Comparison of ENCODE assay signal across 15 cellular contexts in genomic region chr2:23626701-23627181, GRCh38.
DNase-seq lines count a peak whose midpoint lies in the region; FAIRE-seq and TF ChIP-seq lines count a peak whose summit lies in the region.
"Had no signal": no experiment of that assay in that cellular context is flagged by ENCODE, and none has a peak within 500 bp of the region (broad histone marks: within the 10 kb centered on the region; RNA-seq: fewer than 3 reads in every experiment).

No MANE protein-coding gene starts in this region.

- peak overlapping the region; percentile 39; the same call in 1 of the 2 replicates for H2BK12ac ChIP-seq in H1 (ENCODE audit: low read depth, low read length)

- no peak overlapping the region for H3K14ac ChIP-seq in H1 (ENCODE audit: insufficient read length)

- no peak overlapping the region for H2BK120ac ChIP-seq in H1 (replicated peaks; ENCODE audit: low read depth, low read length)

- no peak for TF ChIP-seq EP300 in H1 (IDR thresholded peaks at IDR 0.05; ENCODE audit: borderline replicate concordance in 1 of 2, low read depth in 2 of 2, low read length in 2 of 2)

- H4K20me1 ChIP-seq in H1 (replicated peaks in 1 of 2; ENCODE audit: control insufficient read depth in 1 of 2, insufficient read depth in 2 of 2, low read length in 2 of 2) (no peaks in the 10 kb centered on the region), GM23248 (ENCODE audit: insufficient read depth) (no peaks in the 10 kb centered on the region), Karpas-422 (ENCODE audit: insufficient read depth, low read depth, low read length) (no peaks in the 10 kb centered on the region)

- POLR2A ChIA-PET in HEK293 (lab: Yijun Ruan, JAX): no interaction called here
- POLR2A ChIA-PET in H1 (lab: Charles Lee; ENCODE audit: partially characterized antibody): interaction anchor here (0.9 kb wide), 1 partner anchor 31 kb away, joined by 4 read pairs; no protein-coding TSS in a partner anchor

- H2AFZ ChIP-seq in H1 (ENCODE audit: low read length) (no peak overlapping the region), GM23248 (no peak overlapping the region), Karpas-422 (ENCODE audit: low read length) (no peak overlapping the region)

- no peaks in the 10 kb centered on the region for H3F3A ChIP-seq in GM23248 (ENCODE audit: insufficient read depth)

- H3K79me1 ChIP-seq in H1 (ENCODE audit: low read depth, low read length): no peaks in the 10 kb centered on the region

- in situ Hi-C loops in GM23248 (cut with MboI): no loop called here

- no peak for FAIRE-seq in H1 (lab: Jason Lieb, UNC)

- no peaks in the 10 kb centered on the region for H3K79me2 ChIP-seq in H1 (ENCODE audit: control insufficient read depth in 1 of 2, insufficient read depth in 2 of 2, low read length in 2 of 2)
- H3K79me2 ChIP-seq in GM23248 (ENCODE audit: insufficient read depth): no peaks in the 10 kb centered on the region
- H3K79me2 ChIP-seq in Karpas-422 (ENCODE audit: low read length): no peaks in the 10 kb centered on the region

- no peaks in the 10 kb centered on the region; the same call in 1 of the 2 replicates for H3K9me3 ChIP-seq in HEK293 (ENCODE audit: control insufficient read depth, insufficient read depth, low read depth, low read length)
- H3K9me3 ChIP-seq in H1 (ENCODE audit: insufficient read depth in 2 of 2, low read depth in 1 of 2, low read length in 1 of 2): peaks cover 0 to 8% of the 10 kb centered on the region in 2 experiments; a peak in 2 of 4 replicates
- H3K9me3 ChIP-seq in spleen: peaks cover 0 to 18% (median 10%) of the 10 kb centered on the region in 8 donors
- H3K9me3 ChIP-seq in GM23248 (ENCODE audit: low read depth): no peaks in the 10 kb centered on the region
- H3K9me3 ChIP-seq in Karpas-422 (ENCODE audit: low read length): peaks cover 6% of the 10 kb centered on the region

- H4K5ac ChIP-seq in H1 (ENCODE audit: insufficient read length, low read depth, low read length): no peak overlapping the region

- intact Hi-C loops in spleen (cut with DNase I; ENCODE audit: low total_unique reads): no loop called here

- no peak overlapping the region for H3K4ac ChIP-seq in H1 (replicated peaks; ENCODE audit: insufficient read length, low read depth, low read length)

- H2BK15ac ChIP-seq in H1 (ENCODE audit: low read length): no peak overlapping the region

- H3K27me3 ChIP-seq in H1 (replicated peaks in 1 of 4; ENCODE audit: control insufficient read depth in 3 of 4, extremely low read depth in 1 of 4, insufficient read depth in 3 of 4, low read length in 3 of 4) (no peaks in the 10 kb centered on the region; a peak in 1 of 7 replicates), spleen (replicated peaks in 1 of 7) (no peaks in the 10 kb centered on the region), GM23248 (replicated peaks; ENCODE audit: insufficient read depth) (no peaks in the 10 kb centered on the region), Karpas-422 (ENCODE audit: low read length) (no peaks in the 10 kb centered on the region; the same call in 1 of the 2 replicates)

- no peak overlapping the region for H2BK20ac ChIP-seq in H1 (ENCODE audit: low read length)

- no peak overlapping the region for H4K8ac ChIP-seq in H1 (ENCODE audit: extremely low read depth, insufficient read depth, low read length)

- TF ChIP-seq POLR2A in H1 (IDR thresholded peaks at IDR 0.05; ENCODE audit: control extremely low read depth in 1 of 2, low read depth in 2 of 2, low read length in 2 of 2) (no peak), spleen (IDR thresholded peaks at IDR 0.05) (no peak)

- CTCF ChIA-PET in HEK293 (lab: Yijun Ruan, JAX) (interaction anchor here (0.5 kb wide), 1 partner anchor 713 kb away, joined by 3 read pairs; no protein-coding TSS in a partner anchor), H1 (lab: Charles Lee; ENCODE audit: partially characterized antibody) (interaction anchor here (0.9 to 8.8 kb wide), 10 partner anchors 10 to 60 kb away, joined by 3 to 148 read pairs (median 4); no protein-coding TSS in a partner anchor)

- H3K4me1 ChIP-seq in HEK293 (ENCODE audit: control insufficient read depth, insufficient read depth, low read length): no peaks in the 10 kb centered on the region
- H3K4me1 ChIP-seq in H1 (replicated peaks in 1 of 4; ENCODE audit: control insufficient read depth in 3 of 4, insufficient read depth in 4 of 4, low read length in 3 of 4): peaks cover 0 to 3% (median 0%) of the 10 kb centered on the region in 4 experiments; a peak in 1 of 7 replicates
- no peaks in the 10 kb centered on the region for H3K4me1 ChIP-seq in spleen
- H3K4me1 ChIP-seq in GM23248 (ENCODE audit: insufficient read depth): no peaks in the 10 kb centered on the region
- H3K4me1 ChIP-seq in Karpas-422 (ENCODE audit: low read length): no peaks in the 10 kb centered on the region

- no peak overlapping the region for H4K91ac ChIP-seq in H1 (replicated peaks; ENCODE audit: insufficient read length, low read length)

- no peaks in the 10 kb centered on the region for H3K36me3 ChIP-seq in HEK293 (ENCODE audit: control insufficient read depth in 2 of 2, insufficient read depth in 1 of 2, low read length in 2 of 2)
- no peaks in the 10 kb centered on the region for H3K36me3 ChIP-seq in H1 (ENCODE audit: control insufficient read depth in 2 of 4, insufficient read depth in 4 of 4, low read length in 3 of 4)
- H3K36me3 ChIP-seq in spleen: no peaks in the 10 kb centered on the region
- H3K36me3 ChIP-seq in GM23248 (ENCODE audit: low read depth): no peaks in the 10 kb centered on the region
- H3K36me3 ChIP-seq in Karpas-422 (ENCODE audit: insufficient read depth, low read length): no peaks in the 10 kb centered on the region
- H3K36me3 ChIP-seq: BLaER1 treated with 17β-estradiol and CSF1 and Interleukin-3, amounts not matched to agents 10 nM and 100 nM had no signal

- no peak overlapping the region for H3K27ac ChIP-seq in HEK293 (ENCODE audit: extremely low read depth, low read depth, low read length)
- H3K27ac ChIP-seq in H1 (ENCODE audit: low read depth, low read length): no peak overlapping the region
- no peak overlapping the region for H3K27ac ChIP-seq in spleen
- no peak overlapping the region for H3K27ac ChIP-seq in GM23248
- H3K27ac ChIP-seq in Karpas-422 (ENCODE audit: low read length): no peak overlapping the region
- H3K27ac ChIP-seq: BLaER1 treated with 17β-estradiol and CSF1 and Interleukin-3, amounts not matched to agents 10 nM and 100 nM had no signal

- no peak for DNase-seq in H1 (ENCODE audit: low read depth in 1 of 2, low spot score in 2 of 2)
- no peak for DNase-seq in nephron progenitor cell
- peak; percentile 55 for DNase-seq in spleen
- no peak for DNase-seq in GM23248
- DNase-seq in SHP77 treated with DMSO at 0.1 percent for 48 hours (lab: John Stamatoyannopoulos, UW): no peak
- DNase-seq in Karpas-422: no peak
- no peak for DNase-seq in NCI-H526 (lab: John Stamatoyannopoulos, UW)
- DNase-seq: 8988T; AML-193; CD4-positive, CD25-positive, alpha-beta regulatory T cell; DMS53; GF-D8; H7 had no signal

- TF ChIP-seq RAD21 in H1 (IDR thresholded peaks at IDR 0.05 in 1 of 2, conservative IDR thresholded peaks at IDR 0.05 in 1 of 2; ENCODE audit: low read depth in 2 of 2, low read length in 2 of 2): no peak

- peak overlapping the region; percentile 37 for H3K27ac Mint-ChIP-seq in nephron progenitor cell
- H3K27ac Mint-ChIP-seq: CD4-positive, CD25-positive, alpha-beta regulatory T cell had no signal

- H3K9me2 ChIP-seq in GM23248 (ENCODE audit: insufficient read depth): no peaks in the 10 kb centered on the region
- no peaks in the 10 kb centered on the region for H3K9me2 ChIP-seq in Karpas-422 (replicated peaks; ENCODE audit: insufficient read depth, low read length)

- H2BK5ac ChIP-seq in H1 (ENCODE audit: low read depth, low read length): no peak overlapping the region; the same call in 1 of the 2 replicates

- H3K18ac ChIP-seq in H1 (ENCODE audit: extremely low read depth, low read length): no peak overlapping the region

- H3K9me3 Mint-ChIP-seq in nephron progenitor cell: peaks cover 14% of the 10 kb centered on the region

- H3K4me2 ChIP-seq in H1 (ENCODE audit: insufficient read depth in 1 of 2, low read depth in 2 of 2, low read length in 2 of 2) (no peak overlapping the region), GM23248 (ENCODE audit: unreplicated experiment) (no peak overlapping the region), Karpas-422 (ENCODE audit: low read depth, low read length, poor library complexity, severe bottlenecking) (no peak overlapping the region)
- H3K4me2 ChIP-seq: BLaER1 treated with 17β-estradiol and CSF1 and Interleukin-3, amounts not matched to agents 10 nM and 100 nM had no signal

- H3K9ac ChIP-seq in H1 (replicated peaks in 1 of 4; ENCODE audit: extremely low read depth in 1 of 4, low read depth in 3 of 4, low read length in 3 of 4) (no peak overlapping the region), GM23248 (no peak overlapping the region), Karpas-422 (ENCODE audit: low read length) (no peak overlapping the region)
- H3K9ac ChIP-seq: BLaER1 treated with 17β-estradiol and CSF1 and Interleukin-3, amounts not matched to agents 10 nM and 100 nM had no signal

- H3K23me2 ChIP-seq in H1 (ENCODE audit: low read depth, low read length): no peaks in the 10 kb centered on the region

- H3K4me3 ChIP-seq in HEK293 (ENCODE audit: low read depth, low read length) (no peak overlapping the region), H1 (ENCODE audit: extremely low read depth in 1 of 4, insufficient read depth in 2 of 4, low read depth in 3 of 4, low read length in 4 of 4) (no peak overlapping the region), spleen (no peak overlapping the region), GM23248 (no peak overlapping the region), Karpas-422 (ENCODE audit: low read length) (no peak overlapping the region)
- H3K4me3 ChIP-seq: BLaER1 treated with 17β-estradiol and CSF1 and Interleukin-3, amounts not matched to agents 10 nM and 100 nM had no signal

- H3K4me1 Mint-ChIP-seq in nephron progenitor cell: peaks cover 75% of the 10 kb centered on the region
- H3K4me1 Mint-ChIP-seq: CD4-positive, CD25-positive, alpha-beta regulatory T cell had no signal

- TF ChIP-seq CTCF in HEK293 (tag by site-specific recombination; IDR thresholded peaks at IDR 0.05) (no peak), H1 (IDR thresholded peaks at IDR 0.05; ENCODE audit: control extremely low read depth in 1 of 3, insufficient read depth in 1 of 3, low read depth in 1 of 3, low read length in 3 of 3) (no peak), nephron progenitor cell (IDR thresholded peaks at IDR 0.05) (no peak), spleen (IDR thresholded peaks at IDR 0.05 in 8 of 11, conservative IDR thresholded peaks at IDR 0.05 in 3 of 11) (no peak)

- 78% methylated on average over 16 of the region's 16 CpGs; no CpG with 5 or more reads in 1 of the 2 experiments for WGBS in H1 (ENCODE audit: extremely low coverage in 1 of 2, insufficient coverage in 1 of 2, insufficient read length in 1 of 2, insufficient replicate concordance in 2 of 2, low coverage in 1 of 2, low lambda C conversion rate in 2 of 2, missing lambda C conversion rate in 1 of 2), 2 experiments
- 79 to 87% (median 85%) methylated on average over 8 to 16 of the region's 16 CpGs for WGBS in spleen, 5 donors
- 89 to 91% methylated on average over 16 of the region's 16 CpGs for WGBS in GM23248 (ENCODE audit: low coverage in 1 of 2, low lambda C conversion rate in 2 of 2, missing lambda C conversion rate in 2 of 2), 2 experiments

- H2AK5ac ChIP-seq in H1 (ENCODE audit: low read depth, low read length): no peak overlapping the region

- H3K23ac ChIP-seq in H1 (ENCODE audit: insufficient read length): no peak overlapping the region

- no peak overlapping the region for H3K56ac ChIP-seq in H1 (replicated peaks; ENCODE audit: insufficient read length, low read depth, low read length)

- H3K27me3 Mint-ChIP-seq in nephron progenitor cell (ENCODE audit: low read depth, poor library complexity): peaks cover 7% of the 10 kb centered on the region
- H3K27me3 Mint-ChIP-seq: CD4-positive, CD25-positive, alpha-beta regulatory T cell had no signal

- H3K4me3 Mint-ChIP-seq in nephron progenitor cell: no peak overlapping the region
- H3K4me3 Mint-ChIP-seq: CD4-positive, CD25-positive, alpha-beta regulatory T cell had no signal

- H3K36me3 Mint-ChIP-seq in nephron progenitor cell (ENCODE audit: low read depth): peaks cover 5% of the 10 kb centered on the region
- H3K36me3 Mint-ChIP-seq: CD4-positive, CD25-positive, alpha-beta regulatory T cell had no signal
